Comparison of ENCODE assay signal across 38 cellular contexts in genomic region chr6:48553449-48553848, GRCh38.
"Had no signal": no experiment of that assay in that cellular context is flagged by ENCODE, and none has a peak within 500 bp of the region (broad histone marks: within the 10 kb centered on the region; RNA-seq: fewer than 3 reads in every experiment).

No MANE protein-coding gene starts in this region.

- H3K4me3 Mint-ChIP-seq: activated naive CD4-positive, alpha-beta T cell treated with anti-CD3 and anti-CD28 coated beads for 36 hours; activated naive CD4-positive, alpha-beta T cell treated with anti-CD3 and anti-CD28 coated beads, Interleukin-2, amount 10 ng/mL, durations not matched to agents 7 days and 5 days; activated naive CD4-positive, alpha-beta T cell treated with anti-CD3 and anti-CD28 coated beads, Interleukin-2, amount 50 U/mL, for 24 hours; activated naive CD8-positive, alpha-beta T cell; activated naive CD8-positive, alpha-beta T cell treated with anti-CD3 and anti-CD28 coated beads for 36 hours; activated naive CD8-positive, alpha-beta T cell treated with anti-CD3 and anti-CD28 coated beads, Interleukin-2, amount 10 ng/mL, durations not matched to agents 7 days and 5 days; activated naive CD8-positive, alpha-beta T cell treated with anti-CD3 and anti-CD28 coated beads, Interleukin-2, amount 50 U/mL, for 24 hours; activated T-cell treated with anti-CD3 and anti-CD28 coated beads, Interleukin-2, amount 50 U/mL, for 24 hours; activated T-cell treated with anti-CD3 and anti-CD28 coated beads, Interleukin-2, amount 50 U/mL, for 4 hours; activated T-cell treated with anti-CD3 and anti-CD28 coated beads, Interleukin-2, amount 50 U/mL, for 72 hours; activated T-helper 1 cell treated with anti-CD3 and anti-CD28 coated beads, Interleukin-12 subunit alpha, Interleukin-12 subunit beta, Interleukin-2, Interleukin-4 antibody, amounts not matched to agents 30 ng/mL and 10 ng/mL and 1 ng/mL, durations not matched to agents 14 hours and 24 hours and 36 hours; activated T-helper 17 cell treated with anti-CD3 and anti-CD28 coated beads, Interleukin-2, amount 50 U/mL, for 72 hours; brain; central memory CD8-positive, alpha-beta T cell had no signal

- H3K27ac Mint-ChIP-seq: activated naive CD4-positive, alpha-beta T cell treated with anti-CD3 and anti-CD28 coated beads for 36 hours; activated naive CD4-positive, alpha-beta T cell treated with anti-CD3 and anti-CD28 coated beads, Interleukin-2, amount 10 ng/mL, durations not matched to agents 7 days and 5 days; activated naive CD4-positive, alpha-beta T cell treated with anti-CD3 and anti-CD28 coated beads, Interleukin-2, amount 50 U/mL, for 24 hours; activated naive CD4-positive, alpha-beta T cell treated with anti-CD3 and anti-CD28 coated beads, Interleukin-2, amount 50 U/mL, for 72 hours; activated naive CD8-positive, alpha-beta T cell; activated naive CD8-positive, alpha-beta T cell treated with anti-CD3 and anti-CD28 coated beads for 36 hours; activated naive CD8-positive, alpha-beta T cell treated with anti-CD3 and anti-CD28 coated beads, Interleukin-2, amount 10 ng/mL, durations not matched to agents 7 days and 5 days; activated naive CD8-positive, alpha-beta T cell treated with anti-CD3 and anti-CD28 coated beads, Interleukin-2, amount 50 U/mL, for 24 hours; activated T-cell treated with anti-CD3 and anti-CD28 coated beads, Interleukin-2, amount 50 U/mL, for 24 hours; activated T-cell treated with anti-CD3 and anti-CD28 coated beads, Interleukin-2, amount 50 U/mL, for 72 hours; activated T-helper 1 cell treated with anti-CD3 and anti-CD28 coated beads, Interleukin-12 subunit alpha, Interleukin-12 subunit beta, Interleukin-2, Interleukin-4 antibody, amounts not matched to agents 30 ng/mL and 10 ng/mL and 1 ng/mL, durations not matched to agents 14 hours and 24 hours and 36 hours; activated T-helper 17 cell treated with anti-CD3 and anti-CD28 coated beads, Interleukin-2, amount 50 U/mL, for 72 hours; activated T-helper 2 cell treated with anti-CD3 and anti-CD28 coated beads, Interferon-gamma antibody, Interleukin-2, Interleukin-4, amounts not matched to agents 10 μg/mL and 5 μg/mL and 100 μg/mL, durations not matched to agents 14 hours and 24 hours and 36 hours; brain had no signal

- DNase-seq: activated effector memory CD4-positive, alpha-beta T cell treated with anti-CD3 and anti-CD28 coated beads, Interleukin-2, amount 50 U/mL, for 16 hours; activated effector memory CD4-positive, alpha-beta T cell treated with Interleukin-2 at 50 U/mL for 16 hours; activated gamma-delta T cell; activated gamma-delta T cell treated with Interleukin-2 at 50 U/mL for 16 hours; activated naive CD4-positive, alpha-beta T cell; activated naive CD4-positive, alpha-beta T cell treated with anti-CD3 and anti-CD28 coated beads for 36 hours; activated naive CD4-positive, alpha-beta T cell treated with anti-CD3 and anti-CD28 coated beads, Interleukin-2, amount 10 ng/mL, durations not matched to agents 7 days and 5 days; activated naive CD4-positive, alpha-beta T cell treated with anti-CD3 and anti-CD28 coated beads, Interleukin-2, amount 50 U/mL, for 16 hours; activated naive CD4-positive, alpha-beta T cell treated with Interleukin-2 at 50 U/mL for 16 hours; activated naive CD8-positive, alpha-beta T cell treated with anti-CD3 and anti-CD28 coated beads for 36 hours; activated naive CD8-positive, alpha-beta T cell treated with anti-CD3 and anti-CD28 coated beads, Interleukin-2, amount 10 ng/mL, durations not matched to agents 7 days and 5 days; activated naive CD8-positive, alpha-beta T cell treated with anti-CD3 and anti-CD28 coated beads, Interleukin-2, amount 50 U/mL, for 24 hours; activated T-cell treated with anti-CD3 and anti-CD28 coated beads, Interleukin-2, amount 50 U/mL, for 1 hour; activated T-cell treated with anti-CD3 and anti-CD28 coated beads, Interleukin-2, amount 50 U/mL, for 24 hours; activated T-cell treated with anti-CD3 and anti-CD28 coated beads, Interleukin-2, amount 50 U/mL, for 4 hours; activated T-cell treated with anti-CD3 and anti-CD28 coated beads, Interleukin-2, amount 50 U/mL, for 48 hours; activated T-cell treated with anti-CD3 and anti-CD28 coated beads, Interleukin-2, amount 50 U/mL, for 72 hours; adrenal gland; amniotic stem cell; amygdala; anterior cingulate cortex; aorta; body of pancreas; brain microvascular endothelial cell; caudate nucleus; central memory CD4-positive, alpha-beta T cell; cerebellar nuclear complex had no signal

- H3K27me3 ChIP-seq: adrenal gland, ascending aorta, body of pancreas, brain microvascular endothelial cell, breast epithelium, cardiac muscle cell had no signal

- H3K9me3 ChIP-seq: adrenal gland, ascending aorta, body of pancreas, breast epithelium had no signal

- H3K36me3 Mint-ChIP-seq: activated naive CD4-positive, alpha-beta T cell treated with anti-CD3 and anti-CD28 coated beads, Interleukin-2, amount 10 ng/mL, durations not matched to agents 7 days and 5 days; activated naive CD4-positive, alpha-beta T cell treated with anti-CD3 and anti-CD28 coated beads, Interleukin-2, amount 50 U/mL, for 24 hours; activated naive CD4-positive, alpha-beta T cell treated with anti-CD3 and anti-CD28 coated beads, Interleukin-2, amount 50 U/mL, for 72 hours; activated naive CD8-positive, alpha-beta T cell; activated naive CD8-positive, alpha-beta T cell treated with anti-CD3 and anti-CD28 coated beads for 36 hours; activated naive CD8-positive, alpha-beta T cell treated with anti-CD3 and anti-CD28 coated beads, Interleukin-2, amount 10 ng/mL, durations not matched to agents 7 days and 5 days; brain had no signal

- H3K9me3 Mint-ChIP-seq: activated naive CD4-positive, alpha-beta T cell treated with anti-CD3 and anti-CD28 coated beads, Interleukin-2, amount 10 ng/mL, durations not matched to agents 7 days and 5 days; activated naive CD8-positive, alpha-beta T cell treated with anti-CD3 and anti-CD28 coated beads for 36 hours; activated T-cell treated with anti-CD3 and anti-CD28 coated beads, Interleukin-2, amount 50 U/mL, for 24 hours; activated T-helper 1 cell treated with anti-CD3 and anti-CD28 coated beads, Interleukin-12 subunit alpha, Interleukin-12 subunit beta, Interleukin-2, Interleukin-4 antibody, amounts not matched to agents 30 ng/mL and 10 ng/mL and 1 ng/mL, durations not matched to agents 14 hours and 24 hours and 36 hours had no signal

- H3K4me3 ChIP-seq: adrenal gland, ascending aorta, body of pancreas, breast epithelium, cardiac muscle cell had no signal

- ATAC-seq: activated naive CD4-positive, alpha-beta T cell treated with anti-CD3 and anti-CD28 coated beads, Interleukin-2, amount 50 U/mL, for 72 hours; activated naive CD8-positive, alpha-beta T cell treated with anti-CD3 and anti-CD28 coated beads, Interleukin-2, amount 50 U/mL, for 24 hours; activated T-cell treated with anti-CD3 and anti-CD28 coated beads, Interleukin-2, amount 50 U/mL, for 4 hours; activated T-cell treated with anti-CD3 and anti-CD28 coated beads, Interleukin-2, amount 50 U/mL, for 72 hours; activated T-helper 17 cell treated with anti-CD3 and anti-CD28 coated beads, Interleukin-2, amount 50 U/mL, for 72 hours; body of pancreas had no signal

- H3K4me1 Mint-ChIP-seq: activated naive CD4-positive, alpha-beta T cell treated with anti-CD3 and anti-CD28 coated beads, Interleukin-2, amount 10 ng/mL, durations not matched to agents 7 days and 5 days; activated naive CD4-positive, alpha-beta T cell treated with anti-CD3 and anti-CD28 coated beads, Interleukin-2, amount 50 U/mL, for 24 hours; activated naive CD8-positive, alpha-beta T cell treated with anti-CD3 and anti-CD28 coated beads for 36 hours; activated naive CD8-positive, alpha-beta T cell treated with anti-CD3 and anti-CD28 coated beads, Interleukin-2, amount 10 ng/mL, durations not matched to agents 7 days and 5 days; activated naive CD8-positive, alpha-beta T cell treated with anti-CD3 and anti-CD28 coated beads, Interleukin-2, amount 50 U/mL, for 24 hours; activated T-helper 17 cell treated with anti-CD3 and anti-CD28 coated beads, Interleukin-2, amount 50 U/mL, for 72 hours; brain; central memory CD8-positive, alpha-beta T cell had no signal

- H3K4me1 ChIP-seq: adrenal gland, ascending aorta, body of pancreas, breast epithelium had no signal

- H3K27ac ChIP-seq: adrenal gland, ascending aorta, body of pancreas, brain microvascular endothelial cell, breast epithelium, cardiac muscle cell had no signal

- H3K36me3 ChIP-seq: adrenal gland, ascending aorta, brain microvascular endothelial cell, breast epithelium, cardiac muscle cell had no signal
